Comparison of ENCODE assay signal across 8 cellular contexts in the genomic region with DNA sequence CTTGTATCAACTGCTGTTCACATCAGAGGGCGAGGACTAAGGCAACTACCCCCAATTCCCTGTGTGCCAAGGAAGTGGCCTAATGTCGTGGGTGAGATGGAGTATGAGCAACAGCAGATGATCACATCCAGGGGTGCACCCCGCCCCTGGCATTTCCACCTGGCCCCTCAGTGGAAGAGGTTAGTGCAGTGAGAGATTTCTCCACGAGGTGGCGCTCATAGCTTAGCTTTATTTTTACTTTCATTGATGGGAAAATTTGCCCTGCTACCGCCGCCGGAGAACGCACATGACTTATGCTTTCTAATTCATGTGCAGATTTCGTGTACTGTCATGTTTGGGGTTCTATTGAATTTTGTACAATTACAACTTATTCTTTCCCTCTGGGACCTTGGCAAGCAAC.
DNase-seq lines count a peak whose midpoint lies in the region; ATAC-seq and TF ChIP-seq lines count a peak whose summit lies in the region.

No MANE protein-coding gene starts in this region.

- no peak overlapping the region for H3K9ac ChIP-seq in parathyroid adenoma

- H3K4me2 ChIP-seq in parathyroid adenoma (ENCODE audit: low read length), result peak overlapping the region; percentile 40

- no peaks in the 10 kb centered on the region for H3K27me3 Mint-ChIP-seq in activated CD8-positive, alpha-beta T cell treated with anti-CD3 and anti-CD28 coated beads, Interleukin-2, amount 10 ng/mL, durations not matched to agents 7 days and 5 days (ENCODE audit: low read depth)

- CTCF ChIA-PET in activated CD8-positive, alpha-beta T cell treated with anti-CD3 and anti-CD28 coated beads, Interleukin-2, amount 10 ng/mL, durations not matched to agents 7 days and 5 days (lab: Charles Lee), result interaction anchor here (1.1 to 1.6 kb wide), 5 partner anchors 17 to 622 kb away, joined by 3 to 4 read pairs (median 3); no protein-coding TSS in a partner anchor

- H3K27ac Mint-ChIP-seq in activated CD8-positive, alpha-beta T cell treated with anti-CD3 and anti-CD28 coated beads, Interleukin-2, amount 10 ng/mL, durations not matched to agents 7 days and 5 days, result no peak overlapping the region

- H3K79me2 ChIP-seq in parathyroid adenoma, result no peaks in the 10 kb centered on the region

- no peak overlapping the region for H3K27ac ChIP-seq in foreskin keratinocyte
- no peak overlapping the region for H3K27ac ChIP-seq in parathyroid adenoma

- H3K4me3 Mint-ChIP-seq in activated CD8-positive, alpha-beta T cell treated with anti-CD3 and anti-CD28 coated beads, Interleukin-2, amount 10 ng/mL, durations not matched to agents 7 days and 5 days, result no peak overlapping the region

- POLR2A ChIA-PET in activated CD8-positive, alpha-beta T cell treated with anti-CD3 and anti-CD28 coated beads, Interleukin-2, amount 10 ng/mL, durations not matched to agents 7 days and 5 days (lab: Charles Lee), result no interaction called here

- peak; percentile 23 for DNase-seq in AG08395 (ENCODE audit: low spot score)
- DNase-seq in NCI-H446 treated with DMSO at 0.1 percent for 48 hours (lab: John Stamatoyannopoulos, UW), result peak; percentile 59
- DNase-seq in activated CD8-positive, alpha-beta T cell treated with anti-CD3 and anti-CD28 coated beads, Interleukin-2, amount 10 ng/mL, durations not matched to agents 7 days and 5 days, result peak; percentile 68
- peak; percentile 28 to 50 for DNase-seq in foreskin keratinocyte

- ATAC-seq in GM18520 (IDR thresholded peaks at IDR 0.05; ENCODE audit: unreplicated experiment) (peak; percentile 45), HG03432 (IDR thresholded peaks at IDR 0.05; ENCODE audit: unreplicated experiment) (peak; percentile 73), foreskin keratinocyte (peak; percentile 74), HG03135 (IDR thresholded peaks at IDR 0.05; ENCODE audit: unreplicated experiment) (no peak)
- no peak for ATAC-seq in activated CD8-positive, alpha-beta T cell treated with anti-CD3 and anti-CD28 coated beads, Interleukin-2, amount 10 ng/mL, durations not matched to agents 7 days and 5 days

- no peaks in the 10 kb centered on the region for H3K9me3 ChIP-seq in parathyroid adenoma (ENCODE audit: control insufficient read depth, low read length)

- H3K27me3 ChIP-seq in foreskin keratinocyte (peaks cover 14% of the 10 kb centered on the region), parathyroid adenoma (ENCODE audit: control insufficient read depth, insufficient read depth, low read length) (no peaks in the 10 kb centered on the region)

- no peaks in the 10 kb centered on the region for H3K9me3 Mint-ChIP-seq in activated CD8-positive, alpha-beta T cell treated with anti-CD3 and anti-CD28 coated beads, Interleukin-2, amount 10 ng/mL, durations not matched to agents 7 days and 5 days (ENCODE audit: insufficient read depth)

- H3K4me1 ChIP-seq in foreskin keratinocyte (no peaks in the 10 kb centered on the region), parathyroid adenoma (no peaks in the 10 kb centered on the region)

- peak; percentile 85 for TF ChIP-seq CTCF in foreskin keratinocyte (conservative IDR thresholded peaks at IDR 0.05)
- TF ChIP-seq CTCF in parathyroid adenoma (IDR thresholded peaks at IDR 0.05), result peak; percentile 68

- no peaks in the 10 kb centered on the region for H3K36me3 Mint-ChIP-seq in activated CD8-positive, alpha-beta T cell treated with anti-CD3 and anti-CD28 coated beads, Interleukin-2, amount 10 ng/mL, durations not matched to agents 7 days and 5 days (ENCODE audit: low read depth)

- no peak overlapping the region for H2AFZ ChIP-seq in parathyroid adenoma

- no peak overlapping the region for H3K4me3 ChIP-seq in parathyroid adenoma (ENCODE audit: low read depth, low read length)

- H3K4me1 Mint-ChIP-seq in activated CD8-positive, alpha-beta T cell treated with anti-CD3 and anti-CD28 coated beads, Interleukin-2, amount 10 ng/mL, durations not matched to agents 7 days and 5 days (ENCODE audit: low read depth), result no peaks in the 10 kb centered on the region

- H3K36me3 ChIP-seq in parathyroid adenoma (ENCODE audit: control insufficient read depth, insufficient read depth, low read length), result no peaks in the 10 kb centered on the region

Comparison
In these comparisons a context has a peak if more than half of its experiments do, and no peak if none do; other contexts are left out.
1. ATAC-seq: peak in GM18520 (single experiment), HG03432 (single experiment) and foreskin keratinocyte (single experiment); none in activated CD8-positive, alpha-beta T cell treated with anti-CD3 and anti-CD28 coated beads, Interleukin-2, amount 10 ng/mL, durations not matched to agents 7 days and 5 days (single experiment) and HG03135 (single experiment).
2. Peak in every context shown above with its lines, with median percentiles within 50 percentile points of each other: DNase-seq.